In the genomic region with DNA sequence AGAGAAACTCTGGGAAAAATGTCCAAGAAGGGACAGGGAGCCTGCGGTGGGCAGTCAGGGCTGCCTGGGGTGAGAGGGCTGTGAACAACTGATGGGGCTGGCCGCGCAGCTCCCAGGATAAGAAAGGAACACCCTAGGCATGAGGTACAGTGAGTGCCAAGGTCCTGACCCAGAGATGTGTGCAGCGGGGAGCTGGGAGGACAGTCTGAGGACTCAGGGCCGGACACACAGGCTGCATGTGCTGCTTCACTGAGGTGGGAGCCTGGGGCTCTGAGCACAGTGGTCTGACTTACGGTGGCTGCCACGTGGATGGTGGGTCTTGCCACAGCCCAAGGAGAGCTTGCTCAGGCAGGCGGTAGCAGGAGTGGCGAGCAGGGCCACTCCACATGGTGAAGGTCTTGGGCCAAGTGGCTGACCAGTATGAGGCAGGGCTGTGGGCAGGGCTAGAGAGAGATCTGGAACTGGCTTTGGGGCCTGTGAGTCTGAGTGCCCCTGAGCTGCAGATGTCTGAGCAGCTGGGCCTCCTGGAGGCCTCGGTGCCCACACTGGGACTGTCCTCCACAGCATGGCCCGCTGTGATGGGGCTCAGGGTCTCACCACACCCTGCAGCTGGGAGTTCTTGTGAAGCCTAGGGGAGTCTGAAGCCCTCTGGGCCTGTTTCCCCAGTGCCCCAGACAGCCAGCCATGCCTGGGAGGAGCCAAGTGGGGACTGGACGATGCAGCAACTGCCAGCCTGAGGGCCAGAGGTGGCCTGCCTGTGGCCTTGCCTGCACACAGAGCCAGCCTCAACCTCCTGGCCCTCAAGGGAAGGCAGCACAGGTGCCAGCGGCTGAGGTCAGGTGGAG, we compare ENCODE assay signal across 13 cellular contexts.
A peak's percentile ranks its signal among the peaks of the same experiment; 100 is the strongest.
DNase-seq lines count a peak whose midpoint lies in the region; ATAC-seq, FAIRE-seq and TF ChIP-seq lines count a peak whose summit lies in the region.
"Had no signal": no experiment of that assay in that cellular context is flagged by ENCODE, and none has a peak within 500 bp of the region (broad histone marks: within the 10 kb centered on the region; RNA-seq: fewer than 3 reads in every experiment).

No MANE protein-coding gene starts in this region.

- H3K4me3 Mint-ChIP-seq in activated naive CD8-positive, alpha-beta T cell treated with anti-CD3 and anti-CD28 coated beads, Interleukin-2, amount 10 ng/mL, durations not matched to agents 7 days and 5 days: no peak overlapping the region
- H3K4me3 Mint-ChIP-seq in activated naive CD8-positive, alpha-beta T cell treated with anti-CD3 and anti-CD28 coated beads, Interleukin-2, amount 50 U/mL, for 24 hours: no peak overlapping the region
- no peak overlapping the region for H3K4me3 Mint-ChIP-seq in chondrocyte (ENCODE audit: unreplicated experiment)
- H3K4me3 Mint-ChIP-seq: brain had no signal

- intact Hi-C loops in mucosa of descending colon (cut with DNase I, micrococcal nuclease): no loop called here

- H3K36me3 Mint-ChIP-seq in activated naive CD8-positive, alpha-beta T cell treated with anti-CD3 and anti-CD28 coated beads, Interleukin-2, amount 10 ng/mL, durations not matched to agents 7 days and 5 days: no peaks in the 10 kb centered on the region
- no peaks in the 10 kb centered on the region for H3K36me3 Mint-ChIP-seq in activated naive CD8-positive, alpha-beta T cell treated with anti-CD3 and anti-CD28 coated beads, Interleukin-2, amount 50 U/mL, for 24 hours (ENCODE audit: low read depth)
- H3K36me3 Mint-ChIP-seq in chondrocyte (ENCODE audit: low read depth): no peaks in the 10 kb centered on the region
- H3K36me3 Mint-ChIP-seq: brain had no signal

- no peaks in the 10 kb centered on the region for H3K9me3 ChIP-seq in mucosa of descending colon

- H3K4me1 Mint-ChIP-seq in activated naive CD8-positive, alpha-beta T cell treated with anti-CD3 and anti-CD28 coated beads, Interleukin-2, amount 10 ng/mL, durations not matched to agents 7 days and 5 days: peaks cover 2% of the 10 kb centered on the region
- peaks cover 8% of the 10 kb centered on the region for H3K4me1 Mint-ChIP-seq in activated naive CD8-positive, alpha-beta T cell treated with anti-CD3 and anti-CD28 coated beads, Interleukin-2, amount 50 U/mL, for 24 hours
- peaks cover 4% of the 10 kb centered on the region for H3K4me1 Mint-ChIP-seq in chondrocyte (ENCODE audit: low read depth)

- H3K4me1 ChIP-seq in mucosa of descending colon (ENCODE audit: low read depth): peaks cover 6% of the 10 kb centered on the region

- no peak for ATAC-seq in activated naive CD8-positive, alpha-beta T cell treated with anti-CD3 and anti-CD28 coated beads, Interleukin-2, amount 10 ng/mL, durations not matched to agents 7 days and 5 days (ENCODE audit: low read depth)
- no peak for ATAC-seq in activated naive CD8-positive, alpha-beta T cell treated with anti-CD3 and anti-CD28 coated beads, Interleukin-2, amount 50 U/mL, for 24 hours
- ATAC-seq in mucosa of descending colon (no peak), HG02870 (IDR thresholded peaks at IDR 0.05; ENCODE audit: unreplicated experiment) (no peak)

- POLR2A ChIA-PET in activated naive CD8-positive, alpha-beta T cell treated with anti-CD3 and anti-CD28 coated beads, Interleukin-2, amount 10 ng/mL, durations not matched to agents 7 days and 5 days (lab: Charles Lee): no interaction called here

- in situ Hi-C loops in KBM-7 (cut with MboI; ENCODE audit: low pct_unique_long_range_greater_than_20kb, low sequenced_read_pairs): no loop called here

- no peaks in the 10 kb centered on the region for H3K36me3 ChIP-seq in mucosa of descending colon (ENCODE audit: low read depth)

- no peak overlapping the region for H3K4me3 ChIP-seq in mucosa of descending colon

- peak; percentile 74 for FAIRE-seq in urothelium cell line (lab: Jason Lieb, UNC)
- FAIRE-seq: endothelial cell of umbilical vein had no signal

- peak; percentile 25 for DNase-seq in activated naive CD8-positive, alpha-beta T cell treated with anti-CD3 and anti-CD28 coated beads, Interleukin-2, amount 10 ng/mL, durations not matched to agents 7 days and 5 days
- DNase-seq in activated naive CD8-positive, alpha-beta T cell treated with anti-CD3 and anti-CD28 coated beads, Interleukin-2, amount 50 U/mL, for 24 hours: no peak
- DNase-seq in chondrocyte (ENCODE audit: low spot score) (peak; percentile 80), mucosa of descending colon (peak in 2 of 3 donors; percentile 14 to 33), urothelium cell line (ENCODE audit: low spot score) (no peak), KBM-7 (no peak), GOT3 (lab: John Stamatoyannopoulos, UW) (no peak)
- DNase-seq: Kasumi-1, NCI-H1694 treated with DMSO at 0.1 percent for 48 hours, NCI-H774 had no signal

- no peaks in the 10 kb centered on the region for H3K27me3 Mint-ChIP-seq in activated naive CD8-positive, alpha-beta T cell treated with anti-CD3 and anti-CD28 coated beads, Interleukin-2, amount 10 ng/mL, durations not matched to agents 7 days and 5 days
- H3K27me3 Mint-ChIP-seq in activated naive CD8-positive, alpha-beta T cell treated with anti-CD3 and anti-CD28 coated beads, Interleukin-2, amount 50 U/mL, for 24 hours: no peaks in the 10 kb centered on the region
- H3K27me3 Mint-ChIP-seq in chondrocyte (ENCODE audit: low read depth): no peaks in the 10 kb centered on the region

- H3K9me3 Mint-ChIP-seq in activated naive CD8-positive, alpha-beta T cell treated with anti-CD3 and anti-CD28 coated beads, Interleukin-2, amount 10 ng/mL, durations not matched to agents 7 days and 5 days: no peaks in the 10 kb centered on the region
- no peaks in the 10 kb centered on the region for H3K9me3 Mint-ChIP-seq in activated naive CD8-positive, alpha-beta T cell treated with anti-CD3 and anti-CD28 coated beads, Interleukin-2, amount 50 U/mL, for 24 hours
- no peaks in the 10 kb centered on the region for H3K9me3 Mint-ChIP-seq in chondrocyte (ENCODE audit: low read depth)
- H3K9me3 Mint-ChIP-seq: brain had no signal

- TF ChIP-seq CTCF in chondrocyte (IDR thresholded peaks at IDR 0.05) (no peak), mucosa of descending colon (IDR thresholded peaks at IDR 0.05) (no peak)

- H3K27ac Mint-ChIP-seq in activated naive CD8-positive, alpha-beta T cell treated with anti-CD3 and anti-CD28 coated beads, Interleukin-2, amount 10 ng/mL, durations not matched to agents 7 days and 5 days: peak overlapping the region; percentile 38
- H3K27ac Mint-ChIP-seq in activated naive CD8-positive, alpha-beta T cell treated with anti-CD3 and anti-CD28 coated beads, Interleukin-2, amount 50 U/mL, for 24 hours: no peak overlapping the region
- no peak overlapping the region for H3K27ac Mint-ChIP-seq in chondrocyte (ENCODE audit: unreplicated experiment)
- H3K27ac Mint-ChIP-seq: brain had no signal

Comparison
In these comparisons a context has a peak if more than half of its experiments do, and no peak if none do; other contexts are left out.
1. DNase-seq: peak in activated naive CD8-positive, alpha-beta T cell treated with anti-CD3 and anti-CD28 coated beads, Interleukin-2, amount 10 ng/mL, durations not matched to agents 7 days and 5 days (single experiment), chondrocyte (single experiment) and mucosa of descending colon (2 of 3); none in activated naive CD8-positive, alpha-beta T cell treated with anti-CD3 and anti-CD28 coated beads, Interleukin-2, amount 50 U/mL, for 24 hours (single experiment), urothelium cell line (single experiment), KBM-7 (single experiment) and GOT3 (single experiment).